Comparison of ENCODE assay signal across 14 cellular contexts in genomic region chr1:16617101-16617727, GRCh38. TPM values are rescaled to one million over a fixed set of nuclear protein-coding genes. Genes with fewer than 3 reads are reported as not detected.
DNase-seq lines count a peak whose midpoint lies in the region; ATAC-seq and TF ChIP-seq lines count a peak whose summit lies in the region.
"Had no signal": no experiment of that assay in that cellular context is flagged by ENCODE, and none has a peak within 500 bp of the region (broad histone marks: within the 10 kb centered on the region; RNA-seq: fewer than 3 reads in every experiment).

No MANE protein-coding gene starts in this region.

- H3K27ac ChIP-seq in heart left ventricle, result no peak overlapping the region
- no peak overlapping the region for H3K27ac ChIP-seq in aorta (ENCODE audit: low read depth in 1 of 2, low read length in 2 of 2)

- H3K4me3 ChIP-seq in heart left ventricle (no peak overlapping the region), aorta (ENCODE audit: low read length in 2 of 2) (no peak overlapping the region)

- no peaks in the 10 kb centered on the region for H3K9me3 ChIP-seq in heart left ventricle
- H3K9me3 ChIP-seq in aorta (ENCODE audit: control insufficient read depth, low read length), result no peaks in the 10 kb centered on the region

- H3K36me3 ChIP-seq in heart left ventricle (peaks cover 0 to 36% (median 20%) of the 10 kb centered on the region in 9 donors), aorta (ENCODE audit: control insufficient read depth in 1 of 2, insufficient read depth in 2 of 2, low read length in 1 of 2) (no peaks in the 10 kb centered on the region)

- peak in 4 of 5 donors; percentile 10 to 71 (median 20) for DNase-seq in heart left ventricle
- DNase-seq in left ventricle myocardium superior, result no peak
- peak; percentile 96 for DNase-seq in chondrocyte (ENCODE audit: low spot score)
- peak; percentile 52 for DNase-seq in nephron progenitor cell
- DNase-seq in aorta, result peak; percentile 45 to 83
- DNase-seq in putamen (ENCODE audit: low spot score), result no peak
- no peak for DNase-seq in NCI-H774 (lab: John Stamatoyannopoulos, UW)
- DNase-seq: caudate nucleus; CD4-positive, alpha-beta memory T cell; NCI-H446 treated with DMSO at 0.1 percent for 48 hours; T1000 had no signal

- TF ChIP-seq POLR2A in heart left ventricle (IDR thresholded peaks at IDR 0.05), result no peak

- H3K27me3 ChIP-seq in heart left ventricle (peaks cover 0 to 10% (median 0%) of the 10 kb centered on the region in 9 donors), aorta (ENCODE audit: control insufficient read depth in 1 of 2, insufficient read depth in 2 of 2, low read length in 1 of 2) (no peaks in the 10 kb centered on the region)

- H3K9me3 Mint-ChIP-seq in chondrocyte (ENCODE audit: low read depth), result no peaks in the 10 kb centered on the region
- no peaks in the 10 kb centered on the region for H3K9me3 Mint-ChIP-seq in nephron progenitor cell
- H3K9me3 Mint-ChIP-seq: CD4-positive, alpha-beta memory T cell; mesothelial cell of epicardium had no signal

- H3K4me1 Mint-ChIP-seq in chondrocyte (ENCODE audit: low read depth), result no peaks in the 10 kb centered on the region
- H3K4me1 Mint-ChIP-seq in nephron progenitor cell, result no peaks in the 10 kb centered on the region
- H3K4me1 Mint-ChIP-seq: CD4-positive, alpha-beta memory T cell; mesothelial cell of epicardium had no signal

- TF ChIP-seq CTCF in heart left ventricle (IDR thresholded peaks at IDR 0.05) (no peak), chondrocyte (IDR thresholded peaks at IDR 0.05) (no peak), nephron progenitor cell (IDR thresholded peaks at IDR 0.05) (no peak)

- intact Hi-C loops in heart left ventricle (cut with DNase I) (no loop called here), left ventricle myocardium superior (cut with micrococcal nuclease) (no loop called here), aorta (cut with DNase I) (loop anchor here in 1 of 2 donors (10.0 kb wide), 1 partner anchor 308 kb away; the partner anchor contains the start of gene CROCC)

- no peaks in the 10 kb centered on the region for H3K27me3 Mint-ChIP-seq in chondrocyte (ENCODE audit: low read depth)
- H3K27me3 Mint-ChIP-seq in nephron progenitor cell (ENCODE audit: low read depth, poor library complexity), result no peaks in the 10 kb centered on the region
- H3K27me3 Mint-ChIP-seq: CD4-positive, alpha-beta memory T cell had no signal

- no peaks in the 10 kb centered on the region for H3K36me3 Mint-ChIP-seq in chondrocyte (ENCODE audit: low read depth)
- H3K36me3 Mint-ChIP-seq in nephron progenitor cell (ENCODE audit: low read depth), result no peaks in the 10 kb centered on the region
- H3K36me3 Mint-ChIP-seq: CD4-positive, alpha-beta memory T cell; mesothelial cell of epicardium had no signal

- H3K4me3 Mint-ChIP-seq in chondrocyte (ENCODE audit: unreplicated experiment) (no peak overlapping the region), nephron progenitor cell (no peak overlapping the region)
- H3K4me3 Mint-ChIP-seq: CD4-positive, alpha-beta memory T cell; mesothelial cell of epicardium had no signal

- 88 to 93% (median 90%) methylated on average over 21 of the region's 21 CpGs for WGBS in heart left ventricle, 4 donors
- 87 to 89% methylated on average over 21 of the region's 21 CpGs for WGBS in aorta, 2 donors

- H3K27ac Mint-ChIP-seq in chondrocyte (ENCODE audit: unreplicated experiment) (no peak overlapping the region), nephron progenitor cell (no peak overlapping the region)
- H3K27ac Mint-ChIP-seq: CD4-positive, alpha-beta memory T cell; mesothelial cell of epicardium had no signal

- ATAC-seq in heart left ventricle, result no peak
- ATAC-seq in left ventricle myocardium superior, result no peak
- no peak for ATAC-seq in aorta (ENCODE audit: low FRiP score)
- ATAC-seq in GM21447 (IDR thresholded peaks at IDR 0.05; ENCODE audit: unreplicated experiment), result no peak

- H3K4me1 ChIP-seq in heart left ventricle (peaks cover under 1 to 19% (median 11%) of the 10 kb centered on the region in 12 donors), aorta (ENCODE audit: control insufficient read depth in 1 of 2, insufficient read depth in 2 of 2, low read length in 2 of 2) (no peaks in the 10 kb centered on the region)

RNA-seq across cellular contexts. Expression of gene NBPF1, which starts 3.9 kb away (rescaled TPM):
- total RNA-seq in heart left ventricle, result 10 to 100 TPM in 8 of 9 donors, 1 to 10 TPM in 1; 4.7 to 18.2 (median 14.3) TPM
- polyA plus RNA-seq in heart left ventricle, result 1 to 10 TPM; 4.4 to 4.8 TPM
- 12.2 TPM for total RNA-seq in left ventricle myocardium superior
- total RNA-seq in chondrocyte, result 52.1 to 67.7 TPM (median 58.9 TPM) in 3 replicates
- total RNA-seq in aorta, result 10 to 100 TPM; 15.5 to 55.0 TPM
- polyA plus RNA-seq in aorta, result 1 to 10 TPM; 7.9 to 9.6 TPM

RNA-seq across cellular contexts. Expression of gene RNU1-3, which starts 49.5 kb away (rescaled TPM):
- total RNA-seq in heart left ventricle (1,000 to 10,000 TPM in 6 of 9 donors, 100 to 1,000 TPM in 1, not detected in 2; 364 to 3,776 (median 2,470) TPM), left ventricle myocardium superior (4,234 TPM), chondrocyte (1,438 to 1,620 TPM (median 1,579 TPM) in 3 replicates), aorta (1,000 to 10,000 TPM; 7,231 to 8,154 TPM)
- polyA plus RNA-seq in heart left ventricle (not detected), aorta (not detected)
- total RNA-seq: HT1080 had no signal
- polyA plus RNA-seq: CD4-positive, alpha-beta memory T cell had no signal

Comparison
In these comparisons a context has a peak if more than half of its experiments do, and no peak if none do; other contexts are left out.
1. DNase-seq: peak in heart left ventricle (4 of 5), chondrocyte (single experiment), nephron progenitor cell (single experiment) and aorta (2 of 2); none in left ventricle myocardium superior (single experiment), putamen (single experiment) and NCI-H774 (single experiment).